8 cellular contexts compared by ENCODE assay signal in genomic region chr2:96265840-96266569, GRCh38. TPM values are rescaled to one million over a fixed set of nuclear protein-coding genes. Genes with fewer than 3 reads are reported as not detected.
DNase-seq lines count a peak whose midpoint lies in the region; ATAC-seq and TF ChIP-seq lines count a peak whose summit lies in the region.

Gene CIAO1 (plus strand): TSS chr2:96266225. CDS start chr2:96266351, 126 bp downstream.
Gene TMEM127 (minus strand): TSS chr2:96265997. CDS start chr2:96265381, 616 bp downstream.

- ATAC-seq in GM19324 (IDR thresholded peaks at IDR 0.05; ENCODE audit: low FRiP score, unreplicated experiment) (peak; percentile 95), HG03469 (IDR thresholded peaks at IDR 0.05; ENCODE audit: unreplicated experiment) (peak; percentile 81)

- peak within 1 kb of the TSS; percentile 99 for H3K4me3 Mint-ChIP-seq in activated CD4-positive, alpha-beta T cell treated with anti-CD3 and anti-CD28 coated beads, Interleukin-2, amount 10 ng/mL, durations not matched to agents 24 days and 14 days

- peaks cover 32 to 50% (median 40%) of the 10 kb centered on the region in 10 experiments for H3K4me1 ChIP-seq in BLaER1 treated with 17β-estradiol and CSF1 and Interleukin-3, amounts not matched to agents 10 nM and 100 nM

- TF ChIP-seq CTCF in coronary artery (IDR thresholded peaks at IDR 0.05): no peak

- peak within 1 kb of the TSS; percentile 78 to 96 (median 92) for H3K4me3 ChIP-seq in BLaER1 treated with 17β-estradiol and CSF1 and Interleukin-3, amounts not matched to agents 10 nM and 100 nM
- H3K4me3 ChIP-seq in coronary artery: peak within 1 kb of the TSS; percentile 97

- peaks cover 48% of the 10 kb centered on the region for H3K36me3 Mint-ChIP-seq in activated CD4-positive, alpha-beta T cell treated with anti-CD3 and anti-CD28 coated beads, Interleukin-2, amount 10 ng/mL, durations not matched to agents 24 days and 14 days (ENCODE audit: low read depth)

- peak within 1 kb of the TSS; percentile 91 to 99 (median 96) for H3K4me2 ChIP-seq in BLaER1 treated with 17β-estradiol and CSF1 and Interleukin-3, amounts not matched to agents 10 nM and 100 nM

- H3K27me3 Mint-ChIP-seq in activated CD4-positive, alpha-beta T cell treated with anti-CD3 and anti-CD28 coated beads, Interleukin-2, amount 10 ng/mL, durations not matched to agents 24 days and 14 days: no peaks in the 10 kb centered on the region

- H3K36me3 ChIP-seq in BLaER1 treated with 17β-estradiol and CSF1 and Interleukin-3, amounts not matched to agents 10 nM and 100 nM: peaks cover 65 to 74% (median 72%) of the 10 kb centered on the region in 11 experiments

- intact Hi-C loops in activated CD4-positive, alpha-beta T cell treated with anti-CD3 and anti-CD28 coated beads, Interleukin-2, amount 10 ng/mL, durations not matched to agents 24 days and 14 days (cut with micrococcal nuclease): loop anchor here (1.0 to 5.0 kb wide), 9 partner anchors 24 to 551 kb away; partner anchors contain the start of genes ANKRD36C, ARID5A, CNNM3 and DUSP2

- H3K27ac Mint-ChIP-seq in activated CD4-positive, alpha-beta T cell treated with anti-CD3 and anti-CD28 coated beads, Interleukin-2, amount 10 ng/mL, durations not matched to agents 24 days and 14 days: peak within 1 kb of the TSS; percentile 98

- H3K9ac ChIP-seq in BLaER1 treated with 17β-estradiol and CSF1 and Interleukin-3, amounts not matched to agents 10 nM and 100 nM: peak within 1 kb of the TSS; percentile 84 to 96 (median 93)

- no peaks in the 10 kb centered on the region for H3K9me3 ChIP-seq in BLaER1 treated with 17β-estradiol and CSF1 and Interleukin-3, amounts not matched to agents 10 nM and 100 nM (replicated peaks in 1 of 11)

- H3K4me1 Mint-ChIP-seq in activated CD4-positive, alpha-beta T cell treated with anti-CD3 and anti-CD28 coated beads, Interleukin-2, amount 10 ng/mL, durations not matched to agents 24 days and 14 days: peaks cover 39% of the 10 kb centered on the region

- H3K27me3 ChIP-seq in BLaER1 treated with 17β-estradiol and CSF1 and Interleukin-3, amounts not matched to agents 10 nM and 100 nM: no peaks in the 10 kb centered on the region

- H3K9me3 Mint-ChIP-seq in activated CD4-positive, alpha-beta T cell treated with anti-CD3 and anti-CD28 coated beads, Interleukin-2, amount 10 ng/mL, durations not matched to agents 24 days and 14 days: no peaks in the 10 kb centered on the region

- peak within 1 kb of the TSS; percentile 79 to 92 (median 89) for H3K27ac ChIP-seq in BLaER1 treated with 17β-estradiol and CSF1 and Interleukin-3, amounts not matched to agents 10 nM and 100 nM
- peak within 1 kb of the TSS; percentile 85 to 99 for H3K27ac ChIP-seq in coronary artery

- peaks cover 36 to 91% (median 76%) of the 10 kb centered on the region in 11 experiments; a peak in 21 of 22 replicates for H4K20me1 ChIP-seq in BLaER1 treated with 17β-estradiol and CSF1 and Interleukin-3, amounts not matched to agents 10 nM and 100 nM

- peak; percentile 94 for DNase-seq in NCI-H526 treated with DMSO at 0.1 percent for 48 hours (lab: John Stamatoyannopoulos, UW)
- peak; percentile 100 for DNase-seq in activated CD4-positive, alpha-beta T cell treated with anti-CD3 and anti-CD28 coated beads, Interleukin-2, amount 10 ng/mL, durations not matched to agents 24 days and 14 days
- DNase-seq in coronary artery (ENCODE audit: low spot score): peak; percentile 99
- DNase-seq in left kidney (ENCODE audit: low read depth, low spot score): peak; percentile 99
- peak; percentile 97 to 98 for DNase-seq in stimulated activated CD4-positive, alpha-beta T cell treated with anti-CD3 and anti-CD28 coated beads, Interleukin-2, amount 100 ng/mL, for 24 hours

RNA-seq across cellular contexts. Expression of gene CIAO1, which starts in this region (rescaled TPM):
- total RNA-seq in activated CD4-positive, alpha-beta T cell treated with anti-CD3 and anti-CD28 coated beads, Interleukin-2, amount 10 ng/mL, durations not matched to agents 24 days and 14 days: 105 and 110 TPM in 2 replicates

RNA-seq across cellular contexts. Expression of gene TMEM127, which starts in this region (rescaled TPM):
- total RNA-seq in activated CD4-positive, alpha-beta T cell treated with anti-CD3 and anti-CD28 coated beads, Interleukin-2, amount 10 ng/mL, durations not matched to agents 24 days and 14 days: 31.6 and 33.1 TPM in 2 replicates

Comparison
In these comparisons a context has a peak if more than half of its experiments do, and no peak if none do; other contexts are left out.
1. Peak in every context shown above with its lines: DNase-seq, ATAC-seq, H3K4me3 ChIP-seq and H3K27ac ChIP-seq.